Comparison of ENCODE assay signal across 1 cellular context in the genomic region with DNA sequence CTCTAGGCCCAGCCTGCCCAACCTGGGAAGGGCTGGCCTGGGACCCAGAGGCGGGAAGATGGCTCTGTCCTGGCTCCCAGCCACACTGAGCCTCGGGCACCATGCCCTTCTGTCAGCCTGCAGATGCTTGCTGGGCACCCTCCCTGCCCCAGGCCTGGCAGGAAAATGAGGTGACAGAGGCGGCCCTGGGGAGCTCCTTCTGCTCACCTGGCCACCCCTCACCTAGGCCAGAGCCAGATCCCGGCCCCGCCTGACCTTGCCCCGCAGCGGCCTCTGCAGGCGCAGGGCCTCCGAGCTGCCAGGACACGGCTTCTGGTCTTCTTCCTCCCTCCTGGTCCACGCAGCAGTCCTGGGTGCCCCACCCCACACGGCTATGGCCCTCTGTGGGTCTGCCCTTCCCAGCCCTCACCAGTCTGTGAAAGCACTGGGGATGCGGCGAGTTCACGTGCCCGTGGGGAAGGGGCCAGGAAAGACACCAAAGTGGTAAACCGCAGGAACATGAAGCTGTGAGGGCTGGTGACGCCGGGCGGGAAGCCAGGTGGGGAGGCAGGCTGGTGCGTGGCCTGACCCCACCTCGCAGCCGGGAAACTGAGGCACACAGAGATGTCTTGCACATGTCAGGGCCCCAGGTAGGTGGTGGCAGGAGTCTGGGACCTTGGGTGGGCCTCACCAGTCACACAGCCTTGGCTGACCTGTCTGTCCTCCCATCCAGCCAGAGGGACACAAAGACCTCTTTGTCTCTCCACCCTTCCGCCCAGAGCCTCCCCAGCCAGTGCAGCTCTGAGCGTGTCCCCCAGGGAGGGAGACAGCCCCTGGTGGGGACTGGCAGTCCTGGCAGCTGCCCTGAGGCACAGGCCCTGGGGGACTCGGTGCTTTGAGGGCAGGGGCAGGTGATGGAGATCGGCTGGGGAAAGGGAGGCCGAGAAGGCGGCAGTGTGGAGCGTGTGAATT.
TF ChIP-seq lines count a peak whose summit lies in the region.

No MANE protein-coding gene starts in this region.

TF ChIP-seq in HepG2, 621 proteins besides CTCF, POLR2A, EP300 and RAD21 (continued from another document and continues in another):
- TF ChIP-seq, protein P1, sequence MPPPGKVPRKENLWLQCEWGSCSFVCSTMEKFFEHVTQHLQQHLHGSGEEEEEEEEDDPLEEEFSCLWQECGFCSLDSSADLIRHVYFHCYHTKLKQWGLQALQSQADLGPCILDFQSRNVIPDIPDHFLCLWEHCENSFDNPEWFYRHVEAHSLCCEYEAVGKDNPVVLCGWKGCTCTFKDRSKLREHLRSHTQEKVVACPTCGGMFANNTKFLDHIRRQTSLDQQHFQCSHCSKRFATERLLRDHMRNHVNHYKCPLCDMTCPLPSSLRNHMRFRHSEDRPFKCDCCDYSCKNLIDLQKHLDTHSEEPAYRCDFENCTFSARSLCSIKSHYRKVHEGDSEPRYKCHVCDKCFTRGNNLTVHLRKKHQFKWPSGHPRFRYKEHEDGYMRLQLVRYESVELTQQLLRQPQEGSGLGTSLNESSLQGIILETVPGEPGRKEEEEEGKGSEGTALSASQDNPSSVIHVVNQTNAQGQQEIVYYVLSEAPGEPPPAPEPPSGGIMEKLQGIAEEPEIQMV (CRISPR knock-in tag; IDR thresholded peaks at IDR 0.05; ENCODE audit: low read depth) = 0 out of 2 replicates have a peak, but pooled peaks have one; percentile 20
- peak; percentile 46 for TF ChIP-seq XRCC5 (optimal IDR thresholded peaks at IDR 0.05; ENCODE audit: low read length)
- peak; percentile 64 for TF ChIP-seq GATAD2A (CRISPR knock-in tag; IDR thresholded peaks at IDR 0.05)
- TF ChIP-seq ZNF441 (CRISPR knock-in tag; IDR thresholded peaks at IDR 0.05; ENCODE audit: borderline replicate concordance) = 0 out of 2 replicates have a peak, but pooled peaks have one; percentile 13
- peak; percentile 52; the same call in 1 of the 2 replicates for TF ChIP-seq ZNF350 (CRISPR knock-in tag; IDR thresholded peaks at IDR 0.05; ENCODE audit: borderline replicate concordance, low read depth)
- TF ChIP-seq, protein P2, sequence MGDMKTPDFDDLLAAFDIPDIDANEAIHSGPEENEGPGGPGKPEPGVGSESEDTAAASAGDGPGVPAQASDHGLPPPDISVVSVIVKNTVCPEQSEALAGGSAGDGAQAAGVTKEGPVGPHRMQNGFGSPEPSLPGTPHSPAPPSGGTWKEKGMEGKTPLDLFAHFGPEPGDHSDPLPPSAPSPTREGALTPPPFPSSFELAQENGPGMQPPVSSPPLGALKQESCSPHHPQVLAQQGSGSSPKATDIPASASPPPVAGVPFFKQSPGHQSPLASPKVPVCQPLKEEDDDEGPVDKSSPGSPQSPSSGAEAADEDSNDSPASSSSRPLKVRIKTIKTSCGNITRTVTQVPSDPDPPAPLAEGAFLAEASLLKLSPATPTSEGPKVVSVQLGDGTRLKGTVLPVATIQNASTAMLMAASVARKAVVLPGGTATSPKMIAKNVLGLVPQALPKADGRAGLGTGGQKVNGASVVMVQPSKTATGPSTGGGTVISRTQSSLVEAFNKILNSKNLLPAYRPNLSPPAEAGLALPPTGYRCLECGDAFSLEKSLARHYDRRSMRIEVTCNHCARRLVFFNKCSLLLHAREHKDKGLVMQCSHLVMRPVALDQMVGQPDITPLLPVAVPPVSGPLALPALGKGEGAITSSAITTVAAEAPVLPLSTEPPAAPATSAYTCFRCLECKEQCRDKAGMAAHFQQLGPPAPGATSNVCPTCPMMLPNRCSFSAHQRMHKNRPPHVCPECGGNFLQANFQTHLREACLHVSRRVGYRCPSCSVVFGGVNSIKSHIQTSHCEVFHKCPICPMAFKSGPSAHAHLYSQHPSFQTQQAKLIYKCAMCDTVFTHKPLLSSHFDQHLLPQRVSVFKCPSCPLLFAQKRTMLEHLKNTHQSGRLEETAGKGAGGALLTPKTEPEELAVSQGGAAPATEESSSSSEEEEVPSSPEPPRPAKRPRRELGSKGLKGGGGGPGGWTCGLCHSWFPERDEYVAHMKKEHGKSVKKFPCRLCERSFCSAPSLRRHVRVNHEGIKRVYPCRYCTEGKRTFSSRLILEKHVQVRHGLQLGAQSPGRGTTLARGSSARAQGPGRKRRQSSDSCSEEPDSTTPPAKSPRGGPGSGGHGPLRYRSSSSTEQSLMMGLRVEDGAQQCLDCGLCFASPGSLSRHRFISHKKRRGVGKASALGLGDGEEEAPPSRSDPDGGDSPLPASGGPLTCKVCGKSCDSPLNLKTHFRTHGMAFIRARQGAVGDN (CRISPR knock-in tag; IDR thresholded peaks at IDR 0.05) = peak; percentile 92
- peak; percentile 89; the same call in 1 of the 2 replicates for TF ChIP-seq CHD4 (IDR thresholded peaks at IDR 0.05; ENCODE audit: borderline replicate concordance, low read length)
- TF ChIP-seq, protein P3, sequence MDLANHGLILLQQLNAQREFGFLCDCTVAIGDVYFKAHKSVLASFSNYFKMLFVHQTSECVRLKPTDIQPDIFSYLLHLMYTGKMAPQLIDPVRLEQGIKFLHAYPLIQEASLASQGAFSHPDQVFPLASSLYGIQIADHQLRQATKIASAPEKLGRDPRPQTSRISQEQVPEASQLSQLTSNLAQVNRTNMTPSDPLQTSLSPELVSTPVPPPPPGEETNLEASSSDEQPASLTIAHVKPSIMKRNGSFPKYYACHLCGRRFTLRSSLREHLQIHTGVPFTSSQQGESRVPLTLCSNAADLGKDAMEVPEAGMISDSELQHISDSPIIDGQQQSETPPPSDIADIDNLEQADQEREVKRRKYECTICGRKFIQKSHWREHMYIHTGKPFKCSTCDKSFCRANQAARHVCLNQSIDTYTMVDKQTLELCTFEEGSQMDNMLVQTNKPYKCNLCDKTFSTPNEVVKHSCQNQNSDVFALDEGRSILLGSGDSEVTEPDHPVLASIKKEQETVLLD (CRISPR knock-in tag; IDR thresholded peaks at IDR 0.05; ENCODE audit: low read depth) = 0 out of 2 replicates have a peak, but pooled peaks have one; percentile 46
- TF ChIP-seq, protein P4, sequence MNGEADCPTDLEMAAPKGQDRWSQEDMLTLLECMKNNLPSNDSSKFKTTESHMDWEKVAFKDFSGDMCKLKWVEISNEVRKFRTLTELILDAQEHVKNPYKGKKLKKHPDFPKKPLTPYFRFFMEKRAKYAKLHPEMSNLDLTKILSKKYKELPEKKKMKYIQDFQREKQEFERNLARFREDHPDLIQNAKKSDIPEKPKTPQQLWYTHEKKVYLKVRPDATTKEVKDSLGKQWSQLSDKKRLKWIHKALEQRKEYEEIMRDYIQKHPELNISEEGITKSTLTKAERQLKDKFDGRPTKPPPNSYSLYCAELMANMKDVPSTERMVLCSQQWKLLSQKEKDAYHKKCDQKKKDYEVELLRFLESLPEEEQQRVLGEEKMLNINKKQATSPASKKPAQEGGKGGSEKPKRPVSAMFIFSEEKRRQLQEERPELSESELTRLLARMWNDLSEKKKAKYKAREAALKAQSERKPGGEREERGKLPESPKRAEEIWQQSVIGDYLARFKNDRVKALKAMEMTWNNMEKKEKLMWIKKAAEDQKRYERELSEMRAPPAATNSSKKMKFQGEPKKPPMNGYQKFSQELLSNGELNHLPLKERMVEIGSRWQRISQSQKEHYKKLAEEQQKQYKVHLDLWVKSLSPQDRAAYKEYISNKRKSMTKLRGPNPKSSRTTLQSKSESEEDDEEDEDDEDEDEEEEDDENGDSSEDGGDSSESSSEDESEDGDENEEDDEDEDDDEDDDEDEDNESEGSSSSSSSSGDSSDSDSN (CRISPR knock-in tag; IDR thresholded peaks at IDR 0.05) = peak; percentile 66
- TF ChIP-seq, protein P5, sequence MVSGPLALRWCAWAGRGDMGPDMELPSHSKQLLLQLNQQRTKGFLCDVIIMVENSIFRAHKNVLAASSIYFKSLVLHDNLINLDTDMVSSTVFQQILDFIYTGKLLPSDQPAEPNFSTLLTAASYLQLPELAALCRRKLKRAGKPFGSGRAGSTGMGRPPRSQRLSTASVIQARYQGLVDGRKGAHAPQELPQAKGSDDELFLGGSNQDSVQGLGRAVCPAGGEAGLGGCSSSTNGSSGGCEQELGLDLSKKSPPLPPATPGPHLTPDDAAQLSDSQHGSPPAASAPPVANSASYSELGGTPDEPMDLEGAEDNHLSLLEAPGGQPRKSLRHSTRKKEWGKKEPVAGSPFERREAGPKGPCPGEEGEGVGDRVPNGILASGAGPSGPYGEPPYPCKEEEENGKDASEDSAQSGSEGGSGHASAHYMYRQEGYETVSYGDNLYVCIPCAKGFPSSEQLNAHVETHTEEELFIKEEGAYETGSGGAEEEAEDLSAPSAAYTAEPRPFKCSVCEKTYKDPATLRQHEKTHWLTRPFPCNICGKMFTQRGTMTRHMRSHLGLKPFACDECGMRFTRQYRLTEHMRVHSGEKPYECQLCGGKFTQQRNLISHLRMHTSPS (CRISPR knock-in tag; IDR thresholded peaks at IDR 0.05; ENCODE audit: low read depth) = peak; percentile 85
- TF ChIP-seq KDM2A (CRISPR knock-in tag; IDR thresholded peaks at IDR 0.05; ENCODE audit: borderline replicate concordance, low read depth) = peak; percentile 35
- TF ChIP-seq ZNF510 (CRISPR knock-in tag; IDR thresholded peaks at IDR 0.05; ENCODE audit: low read depth) = 0 out of 2 replicates have a peak, but pooled peaks have one; percentile 34
- TF ChIP-seq, protein P6, sequence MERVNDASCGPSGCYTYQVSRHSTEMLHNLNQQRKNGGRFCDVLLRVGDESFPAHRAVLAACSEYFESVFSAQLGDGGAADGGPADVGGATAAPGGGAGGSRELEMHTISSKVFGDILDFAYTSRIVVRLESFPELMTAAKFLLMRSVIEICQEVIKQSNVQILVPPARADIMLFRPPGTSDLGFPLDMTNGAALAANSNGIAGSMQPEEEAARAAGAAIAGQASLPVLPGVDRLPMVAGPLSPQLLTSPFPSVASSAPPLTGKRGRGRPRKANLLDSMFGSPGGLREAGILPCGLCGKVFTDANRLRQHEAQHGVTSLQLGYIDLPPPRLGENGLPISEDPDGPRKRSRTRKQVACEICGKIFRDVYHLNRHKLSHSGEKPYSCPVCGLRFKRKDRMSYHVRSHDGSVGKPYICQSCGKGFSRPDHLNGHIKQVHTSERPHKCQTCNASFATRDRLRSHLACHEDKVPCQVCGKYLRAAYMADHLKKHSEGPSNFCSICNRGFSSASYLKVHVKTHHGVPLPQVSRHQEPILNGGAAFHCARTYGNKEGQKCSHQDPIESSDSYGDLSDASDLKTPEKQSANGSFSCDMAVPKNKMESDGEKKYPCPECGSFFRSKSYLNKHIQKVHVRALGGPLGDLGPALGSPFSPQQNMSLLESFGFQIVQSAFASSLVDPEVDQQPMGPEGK (CRISPR knock-in tag; IDR thresholded peaks at IDR 0.05) = peak; percentile 91
- TF ChIP-seq CBX5 (CRISPR knock-in tag; IDR thresholded peaks at IDR 0.05; ENCODE audit: borderline replicate concordance) = peak; percentile 12; the same call in 1 of the 2 replicates
- TF ChIP-seq FOXO1 (CRISPR knock-in tag; IDR thresholded peaks at IDR 0.05) = no peak
- 0 out of 2 replicates have a peak, but pooled peaks have one; percentile 41 for TF ChIP-seq AKAP8 (CRISPR knock-in tag; IDR thresholded peaks at IDR 0.05)
- TF ChIP-seq, protein P7, sequence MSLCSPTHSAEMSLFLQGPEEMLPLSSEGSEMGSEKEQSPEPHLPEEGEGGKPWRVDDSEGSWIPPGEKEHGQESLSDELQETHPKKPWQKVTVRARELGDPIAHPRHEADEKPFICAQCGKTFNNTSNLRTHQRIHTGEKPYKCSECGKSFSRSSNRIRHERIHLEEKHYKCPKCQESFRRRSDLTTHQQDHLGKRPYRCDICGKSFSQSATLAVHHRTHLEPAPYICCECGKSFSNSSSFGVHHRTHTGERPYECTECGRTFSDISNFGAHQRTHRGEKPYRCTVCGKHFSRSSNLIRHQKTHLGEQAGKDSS (CRISPR knock-in tag; IDR thresholded peaks at IDR 0.05; ENCODE audit: borderline replicate concordance, low read depth) = 0 out of 2 replicates have a peak, but pooled peaks have one; percentile 13
- no peak for TF ChIP-seq SOX13 (IDR thresholded peaks at IDR 0.05)
- TF ChIP-seq SOX13 (CRISPR knock-in tag; conservative IDR thresholded peaks at IDR 0.05 in 1 of 2, IDR thresholded peaks at IDR 0.05 in 1 of 2) = peak in 1 of 2 experiments; percentile 22; a peak in 1 of 4 replicates
- TF ChIP-seq ZNF430 (CRISPR knock-in tag; IDR thresholded peaks at IDR 0.05) = peak; percentile 50; the same call in 1 of the 2 replicates
- peak; percentile 61; the same call in 1 of the 2 replicates for TF ChIP-seq ZNF839 (CRISPR knock-in tag; IDR thresholded peaks at IDR 0.05; ENCODE audit: borderline replicate concordance)
- TF ChIP-seq EED (CRISPR knock-in tag; IDR thresholded peaks at IDR 0.05) = peak; percentile 49; the same call in 1 of the 2 replicates
- TF ChIP-seq RFXANK (CRISPR knock-in tag; IDR thresholded peaks at IDR 0.05) = 0 out of 2 replicates have a peak, but pooled peaks have one; percentile 41
- TF ChIP-seq, protein P8, sequence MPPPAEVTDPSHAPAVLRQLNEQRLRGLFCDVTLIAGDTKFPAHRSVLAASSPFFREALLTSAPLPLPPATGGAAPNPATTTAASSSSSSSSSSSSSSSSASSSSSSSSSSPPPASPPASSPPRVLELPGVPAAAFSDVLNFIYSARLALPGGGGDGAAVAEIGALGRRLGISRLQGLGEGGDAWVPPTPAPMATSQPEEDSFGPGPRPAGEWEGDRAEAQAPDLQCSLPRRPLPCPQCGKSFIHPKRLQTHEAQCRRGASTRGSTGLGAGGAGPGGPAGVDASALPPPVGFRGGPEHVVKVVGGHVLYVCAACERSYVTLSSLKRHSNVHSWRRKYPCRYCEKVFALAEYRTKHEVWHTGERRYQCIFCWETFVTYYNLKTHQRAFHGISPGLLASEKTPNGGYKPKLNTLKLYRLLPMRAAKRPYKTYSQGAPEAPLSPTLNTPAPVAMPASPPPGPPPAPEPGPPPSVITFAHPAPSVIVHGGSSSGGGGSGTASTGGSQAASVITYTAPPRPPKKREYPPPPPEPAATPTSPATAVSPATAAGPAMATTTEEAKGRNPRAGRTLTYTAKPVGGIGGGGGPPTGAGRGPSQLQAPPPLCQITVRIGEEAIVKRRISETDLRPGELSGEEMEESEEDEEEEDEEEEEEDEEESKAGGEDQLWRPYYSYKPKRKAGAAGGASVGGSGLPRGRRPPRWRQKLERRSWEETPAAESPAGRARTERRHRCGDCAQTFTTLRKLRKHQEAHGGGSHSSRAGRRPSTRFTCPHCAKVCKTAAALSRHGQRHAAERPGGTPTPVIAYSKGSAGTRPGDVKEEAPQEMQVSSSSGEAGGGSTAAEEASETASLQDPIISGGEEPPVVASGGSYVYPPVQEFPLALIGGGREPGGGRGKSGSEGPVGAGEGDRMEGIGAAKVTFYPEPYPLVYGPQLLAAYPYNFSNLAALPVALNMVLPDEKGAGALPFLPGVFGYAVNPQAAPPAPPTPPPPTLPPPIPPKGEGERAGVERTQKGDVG (CRISPR knock-in tag; IDR thresholded peaks at IDR 0.05; ENCODE audit: borderline replicate concordance) = peak; percentile 75; the same call in 1 of the 2 replicates
- TF ChIP-seq ZNF326 (CRISPR knock-in tag; IDR thresholded peaks at IDR 0.05; ENCODE audit: borderline replicate concordance) = no peak
- 0 out of 2 replicates have a peak, but pooled peaks have one; percentile 58 for TF ChIP-seq ZNF546 (CRISPR knock-in tag; conservative IDR thresholded peaks at IDR 0.05)
- TF ChIP-seq ASH2L (IDR thresholded peaks at IDR 0.05; ENCODE audit: insufficient read length, low read depth, low read length) = peak; percentile 48
- TF ChIP-seq, protein P9, sequence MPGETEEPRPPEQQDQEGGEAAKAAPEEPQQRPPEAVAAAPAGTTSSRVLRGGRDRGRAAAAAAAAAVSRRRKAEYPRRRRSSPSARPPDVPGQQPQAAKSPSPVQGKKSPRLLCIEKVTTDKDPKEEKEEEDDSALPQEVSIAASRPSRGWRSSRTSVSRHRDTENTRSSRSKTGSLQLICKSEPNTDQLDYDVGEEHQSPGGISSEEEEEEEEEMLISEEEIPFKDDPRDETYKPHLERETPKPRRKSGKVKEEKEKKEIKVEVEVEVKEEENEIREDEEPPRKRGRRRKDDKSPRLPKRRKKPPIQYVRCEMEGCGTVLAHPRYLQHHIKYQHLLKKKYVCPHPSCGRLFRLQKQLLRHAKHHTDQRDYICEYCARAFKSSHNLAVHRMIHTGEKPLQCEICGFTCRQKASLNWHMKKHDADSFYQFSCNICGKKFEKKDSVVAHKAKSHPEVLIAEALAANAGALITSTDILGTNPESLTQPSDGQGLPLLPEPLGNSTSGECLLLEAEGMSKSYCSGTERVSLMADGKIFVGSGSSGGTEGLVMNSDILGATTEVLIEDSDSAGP (CRISPR knock-in tag; IDR thresholded peaks at IDR 0.05; ENCODE audit: borderline replicate concordance) = peak; percentile 81; the same call in 1 of the 2 replicates
- no peak for TF ChIP-seq ELF4 (CRISPR knock-in tag; IDR thresholded peaks at IDR 0.05; ENCODE audit: borderline replicate concordance)
